Comparison of ENCODE assay signal across 1 cellular context in genomic region chr15:80489030-80489594, GRCh38.
TF ChIP-seq lines count a peak whose summit lies in the region.

No MANE protein-coding gene starts in this region.

TF ChIP-seq in GM23338, 12 proteins besides CTCF, POLR2A, EP300 and RAD21 (continued from another document):
- TF ChIP-seq, protein P1, sequence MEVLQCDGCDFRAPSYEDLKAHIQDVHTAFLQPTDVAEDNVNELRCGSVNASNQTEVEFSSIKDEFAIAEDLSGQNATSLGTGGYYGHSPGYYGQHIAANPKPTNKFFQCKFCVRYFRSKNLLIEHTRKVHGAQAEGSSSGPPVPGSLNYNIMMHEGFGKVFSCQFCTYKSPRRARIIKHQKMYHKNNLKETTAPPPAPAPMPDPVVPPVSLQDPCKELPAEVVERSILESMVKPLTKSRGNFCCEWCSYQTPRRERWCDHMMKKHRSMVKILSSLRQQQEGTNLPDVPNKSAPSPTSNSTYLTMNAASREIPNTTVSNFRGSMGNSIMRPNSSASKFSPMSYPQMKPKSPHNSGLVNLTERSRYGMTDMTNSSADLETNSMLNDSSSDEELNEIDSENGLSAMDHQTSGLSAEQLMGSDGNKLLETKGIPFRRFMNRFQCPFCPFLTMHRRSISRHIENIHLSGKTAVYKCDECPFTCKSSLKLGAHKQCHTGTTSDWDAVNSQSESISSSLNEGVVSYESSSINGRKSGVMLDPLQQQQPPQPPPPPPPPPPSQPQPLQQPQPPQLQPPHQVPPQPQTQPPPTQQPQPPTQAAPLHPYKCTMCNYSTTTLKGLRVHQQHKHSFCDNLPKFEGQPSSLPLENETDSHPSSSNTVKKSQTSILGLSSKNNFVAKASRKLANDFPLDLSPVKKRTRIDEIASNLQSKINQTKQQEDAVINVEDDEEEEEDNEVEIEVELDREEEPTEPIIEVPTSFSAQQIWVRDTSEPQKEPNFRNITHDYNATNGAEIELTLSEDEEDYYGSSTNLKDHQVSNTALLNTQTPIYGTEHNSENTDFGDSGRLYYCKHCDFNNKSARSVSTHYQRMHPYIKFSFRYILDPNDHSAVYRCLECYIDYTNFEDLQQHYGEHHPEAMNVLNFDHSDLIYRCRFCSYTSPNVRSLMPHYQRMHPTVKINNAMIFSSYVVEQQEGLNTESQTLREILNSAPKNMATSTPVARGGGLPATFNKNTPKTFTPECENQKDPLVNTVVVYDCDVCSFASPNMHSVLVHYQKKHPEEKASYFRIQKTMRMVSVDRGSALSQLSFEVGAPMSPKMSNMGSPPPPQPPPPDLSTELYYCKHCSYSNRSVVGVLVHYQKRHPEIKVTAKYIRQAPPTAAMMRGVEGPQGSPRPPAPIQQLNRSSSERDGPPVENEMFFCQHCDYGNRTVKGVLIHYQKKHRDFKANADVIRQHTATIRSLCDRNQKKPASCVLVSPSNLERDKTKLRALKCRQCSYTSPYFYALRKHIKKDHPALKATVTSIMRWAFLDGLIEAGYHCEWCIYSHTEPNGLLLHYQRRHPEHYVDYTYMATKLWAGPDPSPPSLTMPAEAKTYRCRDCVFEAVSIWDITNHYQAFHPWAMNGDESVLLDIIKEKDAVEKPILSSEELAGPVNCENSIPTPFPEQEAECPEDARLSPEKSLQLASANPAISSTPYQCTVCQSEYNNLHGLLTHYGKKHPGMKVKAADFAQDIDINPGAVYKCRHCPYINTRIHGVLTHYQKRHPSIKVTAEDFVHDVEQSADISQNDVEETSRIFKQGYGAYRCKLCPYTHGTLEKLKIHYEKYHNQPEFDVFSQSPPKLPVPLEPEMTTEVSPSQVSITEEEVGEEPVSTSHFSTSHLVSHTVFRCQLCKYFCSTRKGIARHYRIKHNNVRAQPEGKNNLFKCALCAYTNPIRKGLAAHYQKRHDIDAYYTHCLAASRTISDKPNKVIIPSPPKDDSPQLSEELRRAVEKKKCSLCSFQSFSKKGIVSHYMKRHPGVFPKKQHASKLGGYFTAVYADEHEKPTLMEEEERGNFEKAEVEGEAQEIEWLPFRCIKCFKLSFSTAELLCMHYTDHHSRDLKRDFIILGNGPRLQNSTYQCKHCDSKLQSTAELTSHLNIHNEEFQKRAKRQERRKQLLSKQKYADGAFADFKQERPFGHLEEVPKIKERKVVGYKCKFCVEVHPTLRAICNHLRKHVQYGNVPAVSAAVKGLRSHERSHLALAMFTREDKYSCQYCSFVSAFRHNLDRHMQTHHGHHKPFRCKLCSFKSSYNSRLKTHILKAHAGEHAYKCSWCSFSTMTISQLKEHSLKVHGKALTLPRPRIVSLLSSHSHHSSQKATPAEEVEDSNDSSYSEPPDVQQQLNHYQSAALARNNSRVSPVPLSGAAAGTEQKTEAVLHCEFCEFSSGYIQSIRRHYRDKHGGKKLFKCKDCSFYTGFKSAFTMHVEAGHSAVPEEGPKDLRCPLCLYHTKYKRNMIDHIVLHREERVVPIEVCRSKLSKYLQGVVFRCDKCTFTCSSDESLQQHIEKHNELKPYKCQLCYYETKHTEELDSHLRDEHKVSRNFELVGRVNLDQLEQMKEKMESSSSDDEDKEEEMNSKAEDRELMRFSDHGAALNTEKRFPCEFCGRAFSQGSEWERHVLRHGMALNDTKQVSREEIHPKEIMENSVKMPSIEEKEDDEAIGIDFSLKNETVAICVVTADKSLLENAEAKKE (CRISPR knock-in tag; IDR thresholded peaks at IDR 0.05) = no peak
- no peak for TF ChIP-seq ZNF331 (CRISPR knock-in tag; IDR thresholded peaks at IDR 0.05; ENCODE audit: low read depth)
- TF ChIP-seq ZNF114 (CRISPR knock-in tag; IDR thresholded peaks at IDR 0.05) = no peak
- TF ChIP-seq EZH2phosphoT487 (IDR thresholded peaks at IDR 0.05; ENCODE audit: unreplicated experiment) = no peak
- no peak for TF ChIP-seq NANOG (IDR thresholded peaks at IDR 0.05; ENCODE audit: borderline replicate concordance)
- TF ChIP-seq, protein P2, sequence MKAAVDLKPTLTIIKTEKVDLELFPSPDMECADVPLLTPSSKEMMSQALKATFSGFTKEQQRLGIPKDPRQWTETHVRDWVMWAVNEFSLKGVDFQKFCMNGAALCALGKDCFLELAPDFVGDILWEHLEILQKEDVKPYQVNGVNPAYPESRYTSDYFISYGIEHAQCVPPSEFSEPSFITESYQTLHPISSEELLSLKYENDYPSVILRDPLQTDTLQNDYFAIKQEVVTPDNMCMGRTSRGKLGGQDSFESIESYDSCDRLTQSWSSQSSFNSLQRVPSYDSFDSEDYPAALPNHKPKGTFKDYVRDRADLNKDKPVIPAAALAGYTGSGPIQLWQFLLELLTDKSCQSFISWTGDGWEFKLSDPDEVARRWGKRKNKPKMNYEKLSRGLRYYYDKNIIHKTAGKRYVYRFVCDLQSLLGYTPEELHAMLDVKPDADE (IDR thresholded peaks at IDR 0.05) = no peak
- no peak for TF ChIP-seq EZH2 (IDR thresholded peaks at IDR 0.05; ENCODE audit: low read depth, unreplicated experiment)
- TF ChIP-seq CREB1 (CRISPR knock-in tag; IDR thresholded peaks at IDR 0.05; ENCODE audit: low read depth) = no peak
TF ChIP-seq in GM23338: peak in this region for 0.
